In the genomic region with DNA sequence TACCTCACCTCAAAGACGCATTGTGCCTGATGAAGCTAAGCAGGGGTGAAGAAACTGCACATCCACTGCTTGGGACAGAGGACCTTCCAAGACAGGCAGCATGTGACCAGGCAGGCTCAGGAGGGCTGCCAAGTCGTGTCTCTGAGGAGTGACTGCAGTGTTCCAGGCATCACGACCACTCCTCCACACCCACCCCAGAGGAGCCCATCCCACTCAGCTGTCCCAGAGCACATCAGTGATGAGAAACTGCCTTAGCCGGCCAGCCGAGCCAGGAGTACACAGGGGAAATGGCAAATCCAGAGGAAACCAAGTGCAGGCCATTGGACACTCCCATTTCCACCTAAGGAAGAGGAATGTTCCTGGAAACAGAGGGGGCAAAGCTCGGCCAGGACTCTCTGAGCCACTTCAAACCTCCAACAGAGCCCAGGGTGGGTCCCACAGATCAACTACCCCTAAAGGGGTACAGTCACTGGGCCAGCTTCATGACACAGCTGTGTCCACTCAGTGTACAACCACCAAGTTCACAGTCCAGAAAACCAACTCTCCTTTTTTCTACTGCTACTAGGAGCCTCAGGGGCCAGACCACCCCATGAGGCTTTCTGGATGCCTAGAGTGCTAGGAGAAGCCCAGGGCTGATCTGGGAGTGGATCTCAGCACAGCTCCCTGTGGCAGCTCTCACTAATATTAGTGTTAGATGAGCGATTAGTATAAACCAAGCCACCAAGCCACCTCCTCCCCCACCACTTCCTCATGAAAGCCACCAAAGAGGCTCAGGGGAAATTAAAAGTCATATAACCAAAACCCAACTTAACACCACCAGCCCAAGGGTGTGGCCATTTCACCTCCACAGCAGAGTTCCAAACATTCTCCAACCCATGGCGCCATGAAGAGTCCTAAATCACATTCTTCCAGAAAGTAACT, we compare ENCODE assay signal across 1 cellular context.
TF ChIP-seq lines count a peak whose summit lies in the region.

No MANE protein-coding gene starts in this region.

TF ChIP-seq in IMR-90, 13 proteins besides CTCF, POLR2A, EP300 and RAD21:
- TF ChIP-seq CEBPB (IDR thresholded peaks at IDR 0.05; ENCODE audit: low read depth, low read length) (no peak), USF2 (IDR thresholded peaks at IDR 0.05; ENCODE audit: low read depth, low read length) (peak; percentile 56; the same call in 1 of the 2 replicates)
